8 cellular contexts compared by ENCODE assay signal in the genomic region with DNA sequence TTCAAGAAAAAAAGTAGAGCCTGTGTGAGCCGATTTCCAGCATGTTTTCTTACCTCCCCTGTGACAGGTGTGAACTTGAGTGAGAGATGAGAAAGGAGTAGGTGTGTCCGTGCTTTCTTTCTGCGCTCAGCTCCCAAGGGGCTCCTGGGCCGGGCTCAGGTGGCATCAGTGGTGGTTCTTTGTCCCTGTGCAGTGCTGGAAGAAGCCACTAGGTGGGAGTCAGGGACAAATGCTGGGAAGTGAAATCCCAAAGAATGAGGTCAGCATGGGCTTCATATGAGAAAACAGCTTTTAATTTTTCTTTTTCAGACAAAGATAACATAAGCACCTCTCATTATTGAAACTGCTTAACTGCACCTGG. TPM values are rescaled to one million over a fixed set of nuclear protein-coding genes. Genes with fewer than 3 reads are reported as not detected.
DNase-seq lines count a peak whose midpoint lies in the region; TF ChIP-seq lines count a peak whose summit lies in the region.
"Had no signal": no experiment of that assay in that cellular context is flagged by ENCODE, and none has a peak within 500 bp of the region (broad histone marks: within the 10 kb centered on the region; RNA-seq: fewer than 3 reads in every experiment).

No MANE protein-coding gene starts in this region.

- TF ChIP-seq RAD21 in SK-N-SH (IDR thresholded peaks at IDR 0.05; ENCODE audit: low read length): peak; percentile 96
- TF ChIP-seq RAD21 in neural cell (conservative IDR thresholded peaks at IDR 0.05): peak; percentile 81

- no peak overlapping the region for H3K9ac ChIP-seq in SK-N-SH
- H3K9ac ChIP-seq in fibroblast of lung (ENCODE audit: insufficient read depth, low read length): no peak overlapping the region
- H3K9ac ChIP-seq in neural cell (ENCODE audit: low read length): no peak overlapping the region

- no peak overlapping the region for H2AFZ ChIP-seq in SK-N-SH (ENCODE audit: low read depth)
- no peak overlapping the region for H2AFZ ChIP-seq in fibroblast of lung (ENCODE audit: low read length)
- H2AFZ ChIP-seq in neural cell (ENCODE audit: low read depth, low read length): peak overlapping the region; percentile 3

- H3K27me3 ChIP-seq in SK-N-SH (ENCODE audit: insufficient read depth): peaks cover 4% of the 10 kb centered on the region; the same call in 1 of the 2 replicates
- peaks cover 2% of the 10 kb centered on the region for H3K27me3 ChIP-seq in fibroblast of lung (ENCODE audit: control insufficient read depth, insufficient read depth, low read length)
- H3K27me3 ChIP-seq in neural cell (ENCODE audit: insufficient read depth, low read depth, low read length): peaks cover 3% of the 10 kb centered on the region

- H3K79me2 ChIP-seq in SK-N-SH (ENCODE audit: insufficient read depth): no peaks in the 10 kb centered on the region
- H3K79me2 ChIP-seq in fibroblast of lung (ENCODE audit: control insufficient read depth, insufficient read depth, low read length): no peaks in the 10 kb centered on the region
- H3K79me2 ChIP-seq in neural cell (replicated peaks; ENCODE audit: insufficient read depth, low read length): no peaks in the 10 kb centered on the region

- H3K27ac ChIP-seq in SK-N-SH (ENCODE audit: low read depth in 2 of 2, low read length in 1 of 2): no peak overlapping the region; a peak in 1 of 4 replicates
- no peak overlapping the region for H3K27ac ChIP-seq in fibroblast of lung (ENCODE audit: insufficient read depth, low read length)
- no peak overlapping the region for H3K27ac ChIP-seq in neural cell (ENCODE audit: low read length)

- 1% methylated on average over 4 of the region's 4 CpGs for WGBS in SK-N-SH (ENCODE audit: low lambda C conversion rate)

- H4K20me1 ChIP-seq in SK-N-SH (ENCODE audit: insufficient read depth) (no peaks in the 10 kb centered on the region), fibroblast of lung (ENCODE audit: control insufficient read depth, extremely low read depth, insufficient read depth, low read length) (no peaks in the 10 kb centered on the region), neural cell (ENCODE audit: insufficient read depth) (no peaks in the 10 kb centered on the region)

- H3K4me3 ChIP-seq in GM12865 (ENCODE audit: low read depth, low read length): no peak overlapping the region
- no peak overlapping the region; a peak in 1 of 4 replicates for H3K4me3 ChIP-seq in SK-N-SH (ENCODE audit: low read depth in 2 of 2, low read length in 1 of 2)
- no peak overlapping the region for H3K4me3 ChIP-seq in fibroblast of lung (replicated peaks in 1 of 4; ENCODE audit: control extremely low read depth in 1 of 4, insufficient read depth in 1 of 4, low read depth in 3 of 4, low read length in 4 of 4)
- H3K4me3 ChIP-seq in neural cell (ENCODE audit: low read length): no peak overlapping the region

- TF ChIP-seq EP300 in SK-N-SH (IDR thresholded peaks at IDR 0.05; ENCODE audit: borderline replicate concordance in 1 of 2, low read depth in 1 of 2, low read length in 1 of 2) (no peak), neural cell (conservative IDR thresholded peaks at IDR 0.05; ENCODE audit: poor library complexity, severe bottlenecking) (no peak)

- POLR2A ChIA-PET in SK-N-SH (lab: Yijun Ruan, JAX): interaction anchor here (1.1 kb wide), 1 partner anchor 58 kb away, joined by 3 read pairs; a partner anchor contains a TSS

- H3K4me2 ChIP-seq in SK-N-SH (no peak overlapping the region), fibroblast of lung (ENCODE audit: extremely low read depth, insufficient read depth, low read length) (no peak overlapping the region), neural cell (ENCODE audit: low read length) (no peak overlapping the region)

- H3F3A ChIP-seq in SK-N-SH (replicated peaks; ENCODE audit: insufficient read depth) (no peaks in the 10 kb centered on the region), neural cell (ENCODE audit: insufficient read depth, low read length, poor library complexity, severe bottlenecking) (no peaks in the 10 kb centered on the region)

- TF ChIP-seq CTCF in GM12865 (IDR thresholded peaks at IDR 0.05; ENCODE audit: insufficient read depth, low read depth, low read length, missing control alignments) (peak; percentile 59), SK-N-SH (IDR thresholded peaks at IDR 0.05) (peak; percentile 95), fibroblast of lung (conservative IDR thresholded peaks at IDR 0.05 in 1 of 2, IDR thresholded peaks at IDR 0.05 in 1 of 2; ENCODE audit: low read depth in 1 of 2, low read length in 2 of 2) (peak; percentile 99), neural cell (IDR thresholded peaks at IDR 0.05; ENCODE audit: poor library complexity, severe bottlenecking) (peak; percentile 88)

- H3K9me3 ChIP-seq in SK-N-SH (no peaks in the 10 kb centered on the region), fibroblast of lung (ENCODE audit: control insufficient read depth, insufficient read depth, low read depth, low read length) (no peaks in the 10 kb centered on the region), neural cell (ENCODE audit: low read length) (no peaks in the 10 kb centered on the region)

- H3K9me2 ChIP-seq in SK-N-SH (no peaks in the 10 kb centered on the region), neural cell (ENCODE audit: insufficient read depth, low read length) (no peaks in the 10 kb centered on the region)

- CTCF ChIA-PET in SK-N-SH (lab: Yijun Ruan, JAX): interaction anchor here (0.5 to 16.8 kb wide), 63 partner anchors 9 to 478 kb away, joined by 3 to 359 read pairs (median 5); a partner anchor contains a TSS

- H3K4me1 ChIP-seq in SK-N-SH (ENCODE audit: control insufficient read depth in 1 of 2, insufficient read depth in 2 of 2, low read depth in 1 of 2, low read length in 1 of 2) (peaks cover 0 to 23% of the 10 kb centered on the region in 2 experiments; a peak in 1 of 4 replicates), fibroblast of lung (ENCODE audit: control insufficient read depth, extremely low read depth, insufficient read depth, low read length) (peaks cover 39% of the 10 kb centered on the region)

- H3K36me3 ChIP-seq in SK-N-SH (replicated peaks in 1 of 2; ENCODE audit: control insufficient read depth in 1 of 2, insufficient read depth in 2 of 2, low read length in 1 of 2) (no peaks in the 10 kb centered on the region), fibroblast of lung (ENCODE audit: control insufficient read depth, insufficient read depth, low read length) (no peaks in the 10 kb centered on the region), neural cell (ENCODE audit: insufficient read depth, low read length) (no peaks in the 10 kb centered on the region)

- DNase-seq in GM12865 (ENCODE audit: low read depth) (peak; percentile 54), LoVo (ENCODE audit: low spot score) (peak; percentile 76), SK-N-SH (peak; percentile 70), fibroblast of lung (ENCODE audit: low read depth in 2 of 2) (peak; percentile 45 to 75)
- no peak for DNase-seq in activated T-cell treated with anti-CD3 and anti-CD28 coated beads, Interleukin-2, amount 50 U/mL, for 1 hour
- DNase-seq in activated CD4-positive, CD25-positive, alpha-beta regulatory T cell (lab: John Stamatoyannopoulos, UW): no peak
- DNase-seq: activated naive CD8-positive, alpha-beta T cell treated with anti-CD3 and anti-CD28 coated beads, Interleukin-2, amount 10 ng/mL, durations not matched to agents 7 days and 5 days had no signal

TF ChIP-seq in SK-N-SH, 30 proteins besides CTCF, POLR2A, EP300 and RAD21:
- TF ChIP-seq YY1 (IDR thresholded peaks at IDR 0.05; ENCODE audit: low read depth) (no peak), SMC3 (IDR thresholded peaks at IDR 0.05; ENCODE audit: low read depth, low read length) (peak; percentile 98)

TF ChIP-seq in neural cell, 6 proteins besides CTCF, POLR2A, EP300 and RAD21:
- TF ChIP-seq SMC3 (conservative IDR thresholded peaks at IDR 0.05; ENCODE audit: poor library complexity): peak; percentile 79
- TF ChIP-seq TAF1 (IDR thresholded peaks at IDR 0.05; ENCODE audit: low read depth): no peak

RNA-seq across cellular contexts. Expression of a gene that starts 57.8 kb away (rescaled TPM):
- polyA plus RNA-seq in SK-N-SH (2012; rRNA removed) (0.67 and 1.1 TPM in 2 replicates), fibroblast of lung (8.6 and 11.4 TPM in 2 replicates), neural cell (1.2 TPM in 1 of 2 replicates, not detected in the other)
- 0.55 and 1.7 TPM in 2 replicates for polyA plus RNA-seq in SK-N-SH (2012; cell fraction: cytosol; rRNA removed)
- polyA plus RNA-seq in SK-N-SH (2012; cell fraction: nucleus; rRNA removed): 1.8 and 2.7 TPM in 2 replicates
- total RNA-seq in fibroblast of lung: 31.3 and 38.8 TPM in 2 replicates
- 7.6 and 8.7 TPM in 2 replicates for polyA plus RNA-seq in fibroblast of lung (2012)
- polyA minus RNA-seq in fibroblast of lung (ENCODE audit: low replicate concordance) (16.2 and 29.3 TPM in 2 replicates), neural cell (1.2 and 2.2 TPM in 2 replicates)

Comparison
In these comparisons a context has a peak if more than half of its experiments do, and no peak if none do; other contexts are left out.
1. DNase-seq: peak in GM12865 (single experiment), LoVo (single experiment), SK-N-SH (single experiment) and fibroblast of lung (2 of 2); none in activated T-cell treated with anti-CD3 and anti-CD28 coated beads, Interleukin-2, amount 50 U/mL, for 1 hour (single experiment) and activated CD4-positive, CD25-positive, alpha-beta regulatory T cell (0 of 4).
2. Peak in every context shown above with its lines, with median percentiles within 50 percentile points of each other: CTCF ChIP-seq.